In genomic region chr12:51898937-51899336, GRCh38 we compare ENCODE assay signal across 18 cellular contexts. TPM values are rescaled to one million over a fixed set of nuclear protein-coding genes. Genes with fewer than 3 reads are reported as not detected.
DNase-seq lines count a peak whose midpoint lies in the region; FAIRE-seq and TF ChIP-seq lines count a peak whose summit lies in the region.
"Had no signal": no experiment of that assay in that cellular context is flagged by ENCODE, and none has a peak within 500 bp of the region (broad histone marks: within the 10 kb centered on the region; RNA-seq: fewer than 3 reads in every experiment).

No MANE protein-coding gene starts in this region.

- no peaks in the 10 kb centered on the region for H3K36me3 ChIP-seq in transverse colon
- H3K36me3 ChIP-seq: pancreas, Peyer's patch had no signal

- TF ChIP-seq CTCF in foreskin fibroblast (IDR thresholded peaks at IDR 0.05; ENCODE audit: low read depth, low read length), result no peak
- TF ChIP-seq CTCF in transverse colon (IDR thresholded peaks at IDR 0.05), result no peak

- intact Hi-C loops in transverse colon (cut with DNase I; ENCODE audit: low total_unique reads), result no loop called here

- no peak for TF ChIP-seq EP300 in transverse colon (IDR thresholded peaks at IDR 0.05; ENCODE audit: low read depth)

- DNase-seq in GM04504 (ENCODE audit: low read depth) (peak; percentile 57), RPMI7951 (ENCODE audit: low read depth) (peak; percentile 23), foreskin fibroblast (peak; percentile 88 to 91), transverse colon (no peak), cerebellar cortex (ENCODE audit: low spot score) (no peak), NCI-H2227 (lab: John Stamatoyannopoulos, UW; ENCODE audit: unreplicated experiment) (no peak), GM12891 (ENCODE audit: insufficient read length, low spot score) (no peak)
- DNase-seq: activated CD8-positive, alpha-beta T cell treated with anti-CD3 and anti-CD28 coated beads, Interleukin-2, amount 10 ng/mL, durations not matched to agents 7 days and 5 days; CD8-positive, alpha-beta T cell; dorsolateral prefrontal cortex; MM.1S; NCI-H2081 treated with DMSO at 0.1 percent for 48 hours had no signal

- H3K4me1 ChIP-seq in transverse colon, result peaks cover 0 to 38% (median 18%) of the 10 kb centered on the region in 4 donors
- H3K4me1 ChIP-seq: pancreas had no signal

- no peak overlapping the region for H3K4me3 ChIP-seq in foreskin fibroblast (ENCODE audit: low read depth in 1 of 2, low read length in 2 of 2)
- no peak overlapping the region for H3K4me3 ChIP-seq in transverse colon
- H3K4me3 ChIP-seq: dorsolateral prefrontal cortex, pancreas, Peyer's patch had no signal

- FAIRE-seq in GM12891 (lab: Jason Lieb, UNC), result no peak
- FAIRE-seq: G401.6, pancreas had no signal

- peak overlapping the region in 3 of 4 donors; percentile 23 to 46 (median 38) for H3K27ac ChIP-seq in transverse colon
- H3K27ac ChIP-seq: dorsolateral prefrontal cortex, pancreas had no signal

- no peaks in the 10 kb centered on the region for H3K9me3 ChIP-seq in transverse colon
- H3K9me3 ChIP-seq: pancreas, Peyer's patch had no signal

- TF ChIP-seq POLR2A in transverse colon (IDR thresholded peaks at IDR 0.05), result no peak
- TF ChIP-seq POLR2A in GM12891 (IDR thresholded peaks at IDR 0.05; ENCODE audit: low read depth, low read length), result no peak

- in situ Hi-C loops in transverse colon (cut with MboI; ENCODE audit: low pct_ligation_motif_present in 1 of 4, low pct_unique_long_range_greater_than_20kb in 1 of 4, low sequenced_read_pairs in 3 of 4), result no loop called here

- H3K27me3 ChIP-seq in transverse colon, result no peaks in the 10 kb centered on the region
- H3K27me3 ChIP-seq: pancreas, Peyer's patch had no signal

- WGBS in transverse colon (ENCODE audit: low coverage in 1 of 2), 2 donors, result 68% methylated on average over 9 of the region's 9 CpGs; no CpG with 5 or more reads in 1 of the 2 donors

TF ChIP-seq in GM12891, 5 proteins besides CTCF, POLR2A, EP300 and RAD21:
- no peak for TF ChIP-seq POLR2AphosphoS5 (IDR thresholded peaks at IDR 0.05; ENCODE audit: low read depth, low read length)

RNA-seq across cellular contexts. Expression of gene ACVRL1, which starts 8.4 kb away (rescaled TPM):
- 0.29 TPM in 1 of 2 replicates, not detected in the other for total RNA-seq in RPMI7951 (2014; rRNA removed; shearing (Covaris generic))
- total RNA-seq in transverse colon, result 100 to 1,000 TPM; 115 to 440 (median 137) TPM
- polyA plus RNA-seq in GM12891 (2012; ENCODE audit: low read depth, missing spikeins), result 0.04 TPM
- total RNA-seq: activated CD8-positive, alpha-beta T cell treated with anti-CD3 and anti-CD28 coated beads, Interleukin-2, amount 10 ng/mL, durations not matched to agents 7 days and 5 days; activated T-helper 2 cell treated with anti-CD3 and anti-CD28 coated beads, Interferon-gamma antibody, Interleukin-2, Interleukin-4, amounts not matched to agents 10 μg/mL and 5 μg/mL and 100 μg/mL, durations not matched to agents 14 hours and 24 hours and 36 hours; CD8-positive, alpha-beta T cell; HT-29 had no signal

RNA-seq across cellular contexts. Expression of gene ANKRD33, which starts 11.0 kb away (rescaled TPM):
- total RNA-seq in RPMI7951 (2014; rRNA removed; shearing (Covaris generic)), result not detected in 2 replicates
- not detected for total RNA-seq in transverse colon
- not detected for polyA plus RNA-seq in GM12891 (2012; ENCODE audit: low read depth, missing spikeins)
- total RNA-seq: activated CD8-positive, alpha-beta T cell treated with anti-CD3 and anti-CD28 coated beads, Interleukin-2, amount 10 ng/mL, durations not matched to agents 7 days and 5 days; activated T-helper 2 cell treated with anti-CD3 and anti-CD28 coated beads, Interferon-gamma antibody, Interleukin-2, Interleukin-4, amounts not matched to agents 10 μg/mL and 5 μg/mL and 100 μg/mL, durations not matched to agents 14 hours and 24 hours and 36 hours; CD8-positive, alpha-beta T cell; HT-29; mucosa of gallbladder; pancreas; Peyer's patch had no signal
- polyA plus RNA-seq: pancreas had no signal

RNA-seq across cellular contexts. Expression of gene FIGNL2, which starts 50.4 kb away (rescaled TPM):
- total RNA-seq in RPMI7951 (2014; rRNA removed; shearing (Covaris generic)), result not detected in 2 replicates
- not detected for total RNA-seq in transverse colon
- polyA plus RNA-seq in GM12891 (2012; ENCODE audit: low read depth, missing spikeins), result not detected
- total RNA-seq: HT-29 had no signal

RNA-seq across cellular contexts. Expression of gene ACVR1B, which starts 52.6 kb away (rescaled TPM):
- 2.1 and 3.2 TPM in 2 replicates for total RNA-seq in RPMI7951 (2014; rRNA removed; shearing (Covaris generic))
- 10 to 100 TPM; 22.5 to 96.9 (median 68.7) TPM for total RNA-seq in transverse colon
- polyA plus RNA-seq in GM12891 (2012; ENCODE audit: low read depth, missing spikeins), result 1.6 TPM

Comparison
In these comparisons a context has a peak if more than half of its experiments do, and no peak if none do; other contexts are left out.
1. DNase-seq: peak in GM04504 (single experiment), RPMI7951 (single experiment) and foreskin fibroblast (2 of 2); none in transverse colon (single experiment), cerebellar cortex (single experiment), NCI-H2227 (single experiment) and GM12891 (single experiment).
2. RNA of gene ACVRL1, which starts 8.4 kb away (total RNA-seq): 115 to 440 TPM in transverse colon; 0.29 TPM in RPMI7951; every median in the first group is over 10 times any median in the second.